Comparison of ENCODE assay signal across 8 cellular contexts in genomic region chr16:27317738-27318398, GRCh38. TPM values are rescaled to one million over a fixed set of nuclear protein-coding genes. Genes with fewer than 3 reads are reported as not detected.
DNase-seq lines count a peak whose midpoint lies in the region; ATAC-seq and TF ChIP-seq lines count a peak whose summit lies in the region.

No MANE protein-coding gene starts in this region.

- DNase-seq in Calu3, result no peak
- peak; percentile 49 to 58 for DNase-seq in activated CD4-positive, alpha-beta T cell treated with anti-CD3 and anti-CD28 coated beads for 4 hours
- no peak for DNase-seq in endothelial cell (ENCODE audit: low spot score)
- DNase-seq in smooth muscle cell (lab: John Stamatoyannopoulos, UW; ENCODE audit: unreplicated experiment), result no peak
- DNase-seq in SIG-M5 treated with dmso at 0.1 percent for 504 hours (lab: John Stamatoyannopoulos, UW; ENCODE audit: unreplicated experiment), result no peak
- no peak for DNase-seq in NCI-H345 treated with DMSO at 0.1 percent for 48 hours (lab: John Stamatoyannopoulos, UW; ENCODE audit: unreplicated experiment)

- no peak for TF ChIP-seq CTCF in Calu3 (IDR thresholded peaks at IDR 0.05; ENCODE audit: unreplicated experiment)
- no peak for TF ChIP-seq CTCF in endothelial cell (IDR thresholded peaks at IDR 0.05; ENCODE audit: unreplicated experiment)
- no peak for TF ChIP-seq CTCF in smooth muscle cell (IDR thresholded peaks at IDR 0.05; ENCODE audit: borderline replicate concordance, insufficient read depth, poor library complexity, severe bottlenecking)

- no peaks in the 10 kb centered on the region for H3K27me3 Mint-ChIP-seq in Calu3 (ENCODE audit: unreplicated experiment)
- peaks cover 8% of the 10 kb centered on the region for H3K27me3 Mint-ChIP-seq in endothelial cell (ENCODE audit: unreplicated experiment)

- H3K27ac ChIP-seq in smooth muscle cell (ENCODE audit: low read depth), result peak overlapping the region; percentile 54

- no peak for ATAC-seq in GM18868 (IDR thresholded peaks at IDR 0.05; ENCODE audit: unreplicated experiment)
- ATAC-seq in HG03039 (IDR thresholded peaks at IDR 0.05; ENCODE audit: unreplicated experiment), result no peak

- no peak overlapping the region for H2AFZ ChIP-seq in smooth muscle cell (ENCODE audit: low read depth)

- no TSS peak for BruUV-seq in Calu3 (replicated peaks; lab: Mats Ljungman, UMichigan)

- peaks cover 79% of the 10 kb centered on the region for H3K4me1 Mint-ChIP-seq in Calu3 (ENCODE audit: low read depth, unreplicated experiment)
- peaks cover 33% of the 10 kb centered on the region for H3K4me1 Mint-ChIP-seq in endothelial cell (ENCODE audit: unreplicated experiment)

- peaks cover 17% of the 10 kb centered on the region for H3K4me1 ChIP-seq in smooth muscle cell (ENCODE audit: low read depth)

- H3F3A ChIP-seq in smooth muscle cell (ENCODE audit: low read depth), result no peaks in the 10 kb centered on the region

- peak overlapping the region; percentile 18 for H3K4me2 ChIP-seq in smooth muscle cell

- no peaks in the 10 kb centered on the region for H3K9me3 ChIP-seq in smooth muscle cell (replicated peaks; ENCODE audit: low read depth)

- H3K4me3 ChIP-seq in smooth muscle cell, result no peak overlapping the region

- CTCF ChIA-PET in Calu3 (lab: Charles Lee), result interaction anchor here (1.5 to 2.9 kb wide), 2 partner anchors 50 to 83 kb away, joined by 4 to 10 read pairs; no protein-coding TSS in a partner anchor

- no peaks in the 10 kb centered on the region for H3K9me3 Mint-ChIP-seq in Calu3 (ENCODE audit: low read depth, unreplicated experiment)
- H3K9me3 Mint-ChIP-seq in endothelial cell (ENCODE audit: unreplicated experiment), result no peaks in the 10 kb centered on the region

- H4K20me1 ChIP-seq in smooth muscle cell (ENCODE audit: low read depth), result peaks cover 24% of the 10 kb centered on the region

- no peaks in the 10 kb centered on the region for H3K36me3 ChIP-seq in smooth muscle cell (ENCODE audit: low read depth)

- H3K4me3 Mint-ChIP-seq in Calu3 (ENCODE audit: low read depth, unreplicated experiment), result peak overlapping the region; percentile 63
- peak overlapping the region; percentile 73 for H3K4me3 Mint-ChIP-seq in endothelial cell (ENCODE audit: unreplicated experiment)

- intact Hi-C loops in Calu3 (cut with micrococcal nuclease; ENCODE audit: unreplicated experiment), result loop anchor here (10.0 kb wide), 1 partner anchor 897 kb away; the partner anchor contains the start of gene XPO6

- H3K79me2 ChIP-seq in smooth muscle cell (ENCODE audit: low read depth), result peaks cover 72% of the 10 kb centered on the region

- no peak overlapping the region for H3K9ac ChIP-seq in smooth muscle cell (ENCODE audit: low read depth)

- WGBS in smooth muscle cell (ENCODE audit: low lambda C conversion rate), result 96% methylated on average over 10 of the region's 10 CpGs

- peak overlapping the region; percentile 52 for H3K27ac Mint-ChIP-seq in Calu3 (ENCODE audit: unreplicated experiment)
- peak overlapping the region; percentile 84 for H3K27ac Mint-ChIP-seq in endothelial cell (ENCODE audit: unreplicated experiment)

- H3K36me3 Mint-ChIP-seq in Calu3 (ENCODE audit: insufficient read depth, unreplicated experiment) (peaks cover 69% of the 10 kb centered on the region), endothelial cell (ENCODE audit: low read depth, unreplicated experiment) (peaks cover 6% of the 10 kb centered on the region)

- H3K27me3 ChIP-seq in smooth muscle cell (ENCODE audit: low read depth), result no peaks in the 10 kb centered on the region

RNA-seq across cellular contexts. Expression of gene IL4R, which starts 4.1 kb away (rescaled TPM):
- total RNA-seq in Calu3 (2022) (99.0 and 108 TPM in 2 replicates), endothelial cell (ENCODE audit: unreplicated experiment) (45.7 TPM), smooth muscle cell (13.4 and 17.2 TPM in 2 replicates)
- polyA plus RNA-seq in smooth muscle cell, result 24.0 and 35.3 TPM in 2 replicates

RNA-seq across cellular contexts. Expression of gene NSMCE1, which starts 49.3 kb away (rescaled TPM):
- total RNA-seq in Calu3 (2022), result 74.9 and 83.2 TPM in 2 replicates
- 21.0 TPM for total RNA-seq in endothelial cell (ENCODE audit: unreplicated experiment)
- 35.7 and 36.9 TPM in 2 replicates for total RNA-seq in smooth muscle cell
- polyA plus RNA-seq in smooth muscle cell, result 59.1 and 61.2 TPM in 2 replicates

Comparison
In these comparisons a context has a peak if more than half of its experiments do, and no peak if none do; other contexts are left out.
1. DNase-seq: peak in activated CD4-positive, alpha-beta T cell treated with anti-CD3 and anti-CD28 coated beads for 4 hours (2 of 2); none in Calu3 (single experiment), endothelial cell (single experiment), smooth muscle cell (single experiment), SIG-M5 treated with dmso at 0.1 percent for 504 hours (single experiment) and NCI-H345 treated with DMSO at 0.1 percent for 48 hours (single experiment).